In the genomic region with DNA sequence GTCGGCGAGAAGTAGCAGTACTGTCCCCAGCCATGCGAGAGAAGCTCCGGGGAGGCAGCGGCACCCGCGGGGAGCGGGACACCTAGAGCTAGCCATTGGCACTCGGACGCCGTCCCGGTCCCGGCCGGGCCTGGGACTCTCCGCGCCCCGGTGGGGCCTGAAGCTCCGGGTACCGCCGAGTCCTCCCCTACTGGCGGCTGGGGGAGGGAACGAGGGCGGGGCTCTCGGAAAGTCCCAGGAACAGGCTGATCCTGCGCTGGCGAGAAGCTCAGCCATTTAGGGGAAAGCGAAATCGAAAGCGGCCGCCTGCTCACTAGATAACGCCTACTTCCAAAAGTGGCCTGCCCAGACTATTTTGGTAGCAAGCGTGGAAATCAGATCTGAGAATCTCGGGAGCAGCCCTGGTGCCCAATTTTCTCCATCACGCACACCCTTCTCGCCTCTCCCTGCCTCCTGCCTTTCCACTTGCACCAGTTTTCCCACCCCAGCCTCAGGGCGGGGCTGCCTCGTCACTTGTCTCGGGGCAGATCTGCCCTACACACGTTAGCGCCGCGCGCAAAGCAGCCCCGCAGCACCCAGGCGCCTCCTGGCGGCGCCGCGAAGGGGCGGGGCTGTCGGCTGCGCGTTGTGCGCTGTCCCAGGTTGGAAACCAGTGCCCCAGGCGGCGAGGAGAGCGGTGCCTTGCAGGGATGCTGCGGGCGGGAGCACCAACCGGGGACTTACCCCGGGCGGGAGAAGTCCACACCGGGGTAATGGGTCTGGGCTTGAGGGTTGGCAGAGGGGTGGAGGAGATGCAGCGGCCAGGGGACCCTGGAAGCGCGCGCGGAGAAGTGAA, we compare ENCODE assay signal across 1 cellular context.
TF ChIP-seq lines count a peak whose summit lies in the region.

TSS of gene PSMB9 (plus strand) at position 652 of the 835 bp plus-strand sequence. CDS start at position 690, 38 bp downstream.
TSS of gene TAP1 (minus strand) at position 164 of the 835 bp plus-strand sequence. CDS start at position 96, 68 bp downstream.

TF ChIP-seq in HepG2, 621 proteins besides CTCF, POLR2A, EP300 and RAD21 (continued from another document and continues in another):
- TF ChIP-seq, protein P1, sequence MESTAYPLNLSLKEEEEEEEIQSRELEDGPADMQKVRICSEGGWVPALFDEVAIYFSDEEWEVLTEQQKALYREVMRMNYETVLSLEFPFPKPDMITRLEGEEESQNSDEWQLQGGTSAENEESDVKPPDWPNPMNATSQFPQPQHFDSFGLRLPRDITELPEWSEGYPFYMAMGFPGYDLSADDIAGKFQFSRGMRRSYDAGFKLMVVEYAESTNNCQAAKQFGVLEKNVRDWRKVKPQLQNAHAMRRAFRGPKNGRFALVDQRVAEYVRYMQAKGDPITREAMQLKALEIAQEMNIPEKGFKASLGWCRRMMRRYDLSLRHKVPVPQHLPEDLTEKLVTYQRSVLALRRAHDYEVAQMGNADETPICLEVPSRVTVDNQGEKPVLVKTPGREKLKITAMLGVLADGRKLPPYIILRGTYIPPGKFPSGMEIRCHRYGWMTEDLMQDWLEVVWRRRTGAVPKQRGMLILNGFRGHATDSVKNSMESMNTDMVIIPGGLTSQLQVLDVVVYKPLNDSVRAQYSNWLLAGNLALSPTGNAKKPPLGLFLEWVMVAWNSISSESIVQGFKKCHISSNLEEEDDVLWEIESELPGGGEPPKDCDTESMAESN (CRISPR knock-in tag; conservative IDR thresholded peaks at IDR 0.05) = peak; percentile 60; the same call in 1 of the 2 replicates
- TF ChIP-seq RBFOX2 (IDR thresholded peaks at IDR 0.05; ENCODE audit: low read depth, low read length) (peak; percentile 79), ZNF792 (CRISPR knock-in tag; IDR thresholded peaks at IDR 0.05) (peak; percentile 36; the same call in 1 of the 2 replicates), KDM1A (CRISPR knock-in tag; IDR thresholded peaks at IDR 0.05) (peak; percentile 21; the same call in 1 of the 2 replicates), ZNF251 (CRISPR knock-in tag; IDR thresholded peaks at IDR 0.05) (no peak), ISL2 (CRISPR knock-in tag; IDR thresholded peaks at IDR 0.05) (0 out of 2 replicates have a peak, but pooled peaks have one; percentile 42), CREM (IDR thresholded peaks at IDR 0.05) (peak; percentile 91), CREM (CRISPR knock-in tag; IDR thresholded peaks at IDR 0.05) (peak; percentile 78), ZNF580 (CRISPR knock-in tag; IDR thresholded peaks at IDR 0.05; ENCODE audit: borderline replicate concordance, low read depth) (no peak), TCF7 (IDR thresholded peaks at IDR 0.05; ENCODE audit: low read depth) (no peak), DMTF1 (CRISPR knock-in tag; IDR thresholded peaks at IDR 0.05) (no peak), ZNF547 (CRISPR knock-in tag; IDR thresholded peaks at IDR 0.05) (peak; percentile 78), ZNF513 (CRISPR knock-in tag; conservative IDR thresholded peaks at IDR 0.05) (no peak), CAMTA2 (CRISPR knock-in tag; IDR thresholded peaks at IDR 0.05; ENCODE audit: borderline replicate concordance) (no peak), U2AF1 (optimal IDR thresholded peaks at IDR 0.05; ENCODE audit: low read depth, low read length) (no peak), SALL2 (CRISPR knock-in tag; IDR thresholded peaks at IDR 0.05) (peak; percentile 80; the same call in 1 of the 2 replicates), YY1 (IDR thresholded peaks at IDR 0.05; ENCODE audit: insufficient read depth, insufficient replicate concordance, low read depth, low read length) (peak; percentile 29), ZNF747 (CRISPR knock-in tag; IDR thresholded peaks at IDR 0.05; ENCODE audit: borderline replicate concordance) (no peak; the same call in 1 of the 2 replicates), HOMEZ (CRISPR knock-in tag; IDR thresholded peaks at IDR 0.05; ENCODE audit: low read depth) (peak; percentile 17; the same call in 1 of the 2 replicates), IRF9 (CRISPR knock-in tag; IDR thresholded peaks at IDR 0.05; ENCODE audit: borderline replicate concordance) (peak; percentile 74), SIN3A (IDR thresholded peaks at IDR 0.05; ENCODE audit: borderline replicate concordance, low read depth, low read length) (peak; percentile 62; the same call in 1 of the 2 replicates), IKZF4 (CRISPR knock-in tag; IDR thresholded peaks at IDR 0.05; ENCODE audit: borderline replicate concordance, low read depth, not compliant biosample characterization) (peak; percentile 82), SUZ12 (IDR thresholded peaks at IDR 0.05; ENCODE audit: low read depth, low read length) (no peak), TBL1XR1 (IDR thresholded peaks at IDR 0.05; ENCODE audit: borderline replicate concordance, low read length, partially characterized antibody) (no peak), RFX1 (IDR thresholded peaks at IDR 0.05) (no peak), ERF (CRISPR knock-in tag; IDR thresholded peaks at IDR 0.05) (no peak; the same call in 1 of the 2 replicates)
- TF ChIP-seq, protein P2, sequence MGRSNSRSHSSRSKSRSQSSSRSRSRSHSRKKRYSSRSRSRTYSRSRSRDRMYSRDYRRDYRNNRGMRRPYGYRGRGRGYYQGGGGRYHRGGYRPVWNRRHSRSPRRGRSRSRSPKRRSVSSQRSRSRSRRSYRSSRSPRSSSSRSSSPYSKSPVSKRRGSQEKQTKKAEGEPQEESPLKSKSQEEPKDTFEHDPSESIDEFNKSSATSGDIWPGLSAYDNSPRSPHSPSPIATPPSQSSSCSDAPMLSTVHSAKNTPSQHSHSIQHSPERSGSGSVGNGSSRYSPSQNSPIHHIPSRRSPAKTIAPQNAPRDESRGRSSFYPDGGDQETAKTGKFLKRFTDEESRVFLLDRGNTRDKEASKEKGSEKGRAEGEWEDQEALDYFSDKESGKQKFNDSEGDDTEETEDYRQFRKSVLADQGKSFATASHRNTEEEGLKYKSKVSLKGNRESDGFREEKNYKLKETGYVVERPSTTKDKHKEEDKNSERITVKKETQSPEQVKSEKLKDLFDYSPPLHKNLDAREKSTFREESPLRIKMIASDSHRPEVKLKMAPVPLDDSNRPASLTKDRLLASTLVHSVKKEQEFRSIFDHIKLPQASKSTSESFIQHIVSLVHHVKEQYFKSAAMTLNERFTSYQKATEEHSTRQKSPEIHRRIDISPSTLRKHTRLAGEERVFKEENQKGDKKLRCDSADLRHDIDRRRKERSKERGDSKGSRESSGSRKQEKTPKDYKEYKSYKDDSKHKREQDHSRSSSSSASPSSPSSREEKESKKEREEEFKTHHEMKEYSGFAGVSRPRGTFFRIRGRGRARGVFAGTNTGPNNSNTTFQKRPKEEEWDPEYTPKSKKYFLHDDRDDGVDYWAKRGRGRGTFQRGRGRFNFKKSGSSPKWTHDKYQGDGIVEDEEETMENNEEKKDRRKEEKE (IDR thresholded peaks at IDR 0.05) = no peak
- TF ChIP-seq, protein P3, sequence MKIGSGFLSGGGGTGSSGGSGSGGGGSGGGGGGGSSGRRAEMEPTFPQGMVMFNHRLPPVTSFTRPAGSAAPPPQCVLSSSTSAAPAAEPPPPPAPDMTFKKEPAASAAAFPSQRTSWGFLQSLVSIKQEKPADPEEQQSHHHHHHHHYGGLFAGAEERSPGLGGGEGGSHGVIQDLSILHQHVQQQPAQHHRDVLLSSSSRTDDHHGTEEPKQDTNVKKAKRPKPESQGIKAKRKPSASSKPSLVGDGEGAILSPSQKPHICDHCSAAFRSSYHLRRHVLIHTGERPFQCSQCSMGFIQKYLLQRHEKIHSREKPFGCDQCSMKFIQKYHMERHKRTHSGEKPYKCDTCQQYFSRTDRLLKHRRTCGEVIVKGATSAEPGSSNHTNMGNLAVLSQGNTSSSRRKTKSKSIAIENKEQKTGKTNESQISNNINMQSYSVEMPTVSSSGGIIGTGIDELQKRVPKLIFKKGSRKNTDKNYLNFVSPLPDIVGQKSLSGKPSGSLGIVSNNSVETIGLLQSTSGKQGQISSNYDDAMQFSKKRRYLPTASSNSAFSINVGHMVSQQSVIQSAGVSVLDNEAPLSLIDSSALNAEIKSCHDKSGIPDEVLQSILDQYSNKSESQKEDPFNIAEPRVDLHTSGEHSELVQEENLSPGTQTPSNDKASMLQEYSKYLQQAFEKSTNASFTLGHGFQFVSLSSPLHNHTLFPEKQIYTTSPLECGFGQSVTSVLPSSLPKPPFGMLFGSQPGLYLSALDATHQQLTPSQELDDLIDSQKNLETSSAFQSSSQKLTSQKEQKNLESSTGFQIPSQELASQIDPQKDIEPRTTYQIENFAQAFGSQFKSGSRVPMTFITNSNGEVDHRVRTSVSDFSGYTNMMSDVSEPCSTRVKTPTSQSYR (CRISPR knock-in tag; IDR thresholded peaks at IDR 0.05; ENCODE audit: borderline replicate concordance) = peak; percentile 11; the same call in 1 of the 2 replicates
- TF ChIP-seq, protein P4, sequence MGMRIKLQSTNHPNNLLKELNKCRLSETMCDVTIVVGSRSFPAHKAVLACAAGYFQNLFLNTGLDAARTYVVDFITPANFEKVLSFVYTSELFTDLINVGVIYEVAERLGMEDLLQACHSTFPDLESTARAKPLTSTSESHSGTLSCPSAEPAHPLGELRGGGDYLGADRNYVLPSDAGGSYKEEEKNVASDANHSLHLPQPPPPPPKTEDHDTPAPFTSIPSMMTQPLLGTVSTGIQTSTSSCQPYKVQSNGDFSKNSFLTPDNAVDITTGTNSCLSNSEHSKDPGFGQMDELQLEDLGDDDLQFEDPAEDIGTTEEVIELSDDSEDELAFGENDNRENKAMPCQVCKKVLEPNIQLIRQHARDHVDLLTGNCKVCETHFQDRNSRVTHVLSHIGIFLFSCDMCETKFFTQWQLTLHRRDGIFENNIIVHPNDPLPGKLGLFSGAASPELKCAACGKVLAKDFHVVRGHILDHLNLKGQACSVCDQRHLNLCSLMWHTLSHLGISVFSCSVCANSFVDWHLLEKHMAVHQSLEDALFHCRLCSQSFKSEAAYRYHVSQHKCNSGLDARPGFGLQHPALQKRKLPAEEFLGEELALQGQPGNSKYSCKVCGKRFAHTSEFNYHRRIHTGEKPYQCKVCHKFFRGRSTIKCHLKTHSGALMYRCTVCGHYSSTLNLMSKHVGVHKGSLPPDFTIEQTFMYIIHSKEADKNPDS (CRISPR knock-in tag; IDR thresholded peaks at IDR 0.05) = no peak
